Comparison of ENCODE assay signal across 15 cellular contexts in genomic region chr14:50792634-50793068, GRCh38. TPM values are rescaled to one million over a fixed set of nuclear protein-coding genes. Genes with fewer than 3 reads are reported as not detected.
DNase-seq lines count a peak whose midpoint lies in the region; ATAC-seq and TF ChIP-seq lines count a peak whose summit lies in the region.
"Had no signal": no experiment of that assay in that cellular context is flagged by ENCODE, and none has a peak within 500 bp of the region (broad histone marks: within the 10 kb centered on the region; RNA-seq: fewer than 3 reads in every experiment).

No MANE protein-coding gene starts in this region.

- TF ChIP-seq POLR2A in tibial nerve (IDR thresholded peaks at IDR 0.05) = no peak

- no peak for ATAC-seq in central memory CD8-positive, alpha-beta T cell (replicated peaks; ENCODE audit: extremely low read depth, poor library complexity, severe bottlenecking)
- ATAC-seq in sciatic nerve (no peak), HG02798 (IDR thresholded peaks at IDR 0.05; ENCODE audit: poor library complexity, unreplicated experiment) (no peak)

- H3K4me3 ChIP-seq in skeletal muscle tissue (ENCODE audit: low read length in 3 of 3) (peak overlapping the region; percentile 19 to 59 (median 31)), tibial nerve (no peak overlapping the region)

- H3K4me1 ChIP-seq in skeletal muscle tissue (ENCODE audit: control insufficient read depth in 3 of 3, insufficient read depth in 3 of 3, low read length in 3 of 3) (peaks cover 10 to 32% (median 23%) of the 10 kb centered on the region in 3 donors), tibial nerve (peaks cover 0 to 6% (median 0%) of the 10 kb centered on the region in 4 donors)

- no peak for DNase-seq in activated CD4-positive, alpha-beta T cell treated with anti-CD3 and anti-CD28 coated beads, Interleukin-2, amount 10 ng/mL, durations not matched to agents 24 days and 14 days
- DNase-seq in activated CD4-positive, alpha-beta T cell treated with anti-CD3 and anti-CD28 coated beads for 48 hours = no peak
- DNase-seq in central memory CD8-positive, alpha-beta T cell (ENCODE audit: low spot score in 2 of 2) = no peak
- DNase-seq in tibial nerve (ENCODE audit: low spot score in 2 of 2) (no peak), sciatic nerve (ENCODE audit: low spot score) (no peak)
- DNase-seq: activated CD4-positive, CD25-positive, alpha-beta regulatory T cell; cortex of kidney; DMS79; islet precursor cell; NCI-H1048; NCI-H446; SHP77 had no signal

- peaks cover 41% of the 10 kb centered on the region for H3K4me1 Mint-ChIP-seq in activated CD4-positive, alpha-beta T cell treated with anti-CD3 and anti-CD28 coated beads, Interleukin-2, amount 10 ng/mL, durations not matched to agents 24 days and 14 days
- peaks cover 78 to 92% (median 81%) of the 10 kb centered on the region in 3 donors for H3K4me1 Mint-ChIP-seq in IgD-negative memory B cell
- peaks cover 88% of the 10 kb centered on the region for H3K4me1 Mint-ChIP-seq in central memory CD8-positive, alpha-beta T cell

- H3K27ac ChIP-seq in skeletal muscle tissue (ENCODE audit: low read depth, low read length) = peak overlapping the region; percentile 45
- no peak overlapping the region for H3K27ac ChIP-seq in tibial nerve

- H3K27ac Mint-ChIP-seq in activated CD4-positive, alpha-beta T cell treated with anti-CD3 and anti-CD28 coated beads, Interleukin-2, amount 10 ng/mL, durations not matched to agents 24 days and 14 days = no peak overlapping the region
- peak overlapping the region; percentile 78 to 94 (median 90) for H3K27ac Mint-ChIP-seq in IgD-negative memory B cell
- peak overlapping the region; percentile 89 for H3K27ac Mint-ChIP-seq in central memory CD8-positive, alpha-beta T cell (ENCODE audit: low read depth)

- no peaks in the 10 kb centered on the region for H3K9me3 ChIP-seq in skeletal muscle tissue (ENCODE audit: control insufficient read depth in 3 of 3, low read length in 3 of 3)
- no peaks in the 10 kb centered on the region for H3K9me3 ChIP-seq in tibial nerve

- peak overlapping the region in 2 of 3 donors; percentile 24 to 25 for H3K9ac ChIP-seq in skeletal muscle tissue (ENCODE audit: low read depth in 1 of 3, low read length in 3 of 3)

- H3K27me3 Mint-ChIP-seq in activated CD4-positive, alpha-beta T cell treated with anti-CD3 and anti-CD28 coated beads, Interleukin-2, amount 10 ng/mL, durations not matched to agents 24 days and 14 days = no peaks in the 10 kb centered on the region
- peaks cover 3% of the 10 kb centered on the region for H3K27me3 Mint-ChIP-seq in IgD-negative memory B cell
- no peaks in the 10 kb centered on the region for H3K27me3 Mint-ChIP-seq in central memory CD8-positive, alpha-beta T cell

- peaks cover 33% of the 10 kb centered on the region for H3K36me3 Mint-ChIP-seq in activated CD4-positive, alpha-beta T cell treated with anti-CD3 and anti-CD28 coated beads, Interleukin-2, amount 10 ng/mL, durations not matched to agents 24 days and 14 days (ENCODE audit: low read depth)
- H3K36me3 Mint-ChIP-seq in IgD-negative memory B cell = peaks cover 9% of the 10 kb centered on the region
- peaks cover 26% of the 10 kb centered on the region for H3K36me3 Mint-ChIP-seq in central memory CD8-positive, alpha-beta T cell (ENCODE audit: insufficient read depth)

- no peaks in the 10 kb centered on the region for H3K9me3 Mint-ChIP-seq in activated CD4-positive, alpha-beta T cell treated with anti-CD3 and anti-CD28 coated beads, Interleukin-2, amount 10 ng/mL, durations not matched to agents 24 days and 14 days
- no peaks in the 10 kb centered on the region for H3K9me3 Mint-ChIP-seq in IgD-negative memory B cell
- no peaks in the 10 kb centered on the region for H3K9me3 Mint-ChIP-seq in central memory CD8-positive, alpha-beta T cell

- no peak for TF ChIP-seq EP300 in tibial nerve (IDR thresholded peaks at IDR 0.05)

- peaks cover 0 to 8% (median 2%) of the 10 kb centered on the region in 3 donors for H3K36me3 ChIP-seq in skeletal muscle tissue (ENCODE audit: control insufficient read depth in 3 of 3, insufficient read depth in 3 of 3, low read length in 3 of 3)
- H3K36me3 ChIP-seq in tibial nerve = peaks cover 0 to 41% (median 3%) of the 10 kb centered on the region in 3 donors

- intact Hi-C loops in activated CD4-positive, alpha-beta T cell treated with anti-CD3 and anti-CD28 coated beads, Interleukin-2, amount 10 ng/mL, durations not matched to agents 24 days and 14 days (cut with micrococcal nuclease) = loop anchor here (2.0 kb wide), 1 partner anchor 20 kb away; no protein-coding TSS in a partner anchor
- intact Hi-C loops in sciatic nerve (cut with DNase I) = no loop called here

- no peaks in the 10 kb centered on the region for H3K27me3 ChIP-seq in skeletal muscle tissue (ENCODE audit: control insufficient read depth in 3 of 3, insufficient read depth in 3 of 3, low read length in 3 of 3)
- H3K27me3 ChIP-seq in tibial nerve = no peaks in the 10 kb centered on the region

- 89 to 94% methylated on average over 14 of the region's 14 CpGs for WGBS in tibial nerve, 2 donors

- peak overlapping the region; percentile 72 for H3K4me3 Mint-ChIP-seq in activated CD4-positive, alpha-beta T cell treated with anti-CD3 and anti-CD28 coated beads, Interleukin-2, amount 10 ng/mL, durations not matched to agents 24 days and 14 days
- peak overlapping the region; percentile 58 to 92 (median 72) for H3K4me3 Mint-ChIP-seq in IgD-negative memory B cell
- peak overlapping the region; percentile 70 for H3K4me3 Mint-ChIP-seq in central memory CD8-positive, alpha-beta T cell

- TF ChIP-seq CTCF in tibial nerve (IDR thresholded peaks at IDR 0.05) = no peak

RNA-seq across cellular contexts. Expression of gene NIN, which starts 38.3 kb away (rescaled TPM):
- 40.2 and 43.1 TPM in 2 replicates for total RNA-seq in activated CD4-positive, alpha-beta T cell treated with anti-CD3 and anti-CD28 coated beads, Interleukin-2, amount 10 ng/mL, durations not matched to agents 24 days and 14 days
- polyA plus RNA-seq in IgD-negative memory B cell = 76.5 TPM
- total RNA-seq in skeletal muscle tissue = 24.0 TPM
- 10 to 100 TPM; 24.1 to 35.7 (median 30.7) TPM for total RNA-seq in tibial nerve
- 48.2 TPM for total RNA-seq in sciatic nerve

Comparison
In these comparisons a context has a peak if more than half of its experiments do, and no peak if none do; other contexts are left out.
1. H3K4me3 ChIP-seq: peak in skeletal muscle tissue (3 of 3); none in tibial nerve (0 of 4).
2. Peak in every context shown above with its lines, with median percentiles within 50 percentile points of each other: H3K4me3 Mint-ChIP-seq.